Comparison of ENCODE assay signal across 8 cellular contexts in the genomic region with DNA sequence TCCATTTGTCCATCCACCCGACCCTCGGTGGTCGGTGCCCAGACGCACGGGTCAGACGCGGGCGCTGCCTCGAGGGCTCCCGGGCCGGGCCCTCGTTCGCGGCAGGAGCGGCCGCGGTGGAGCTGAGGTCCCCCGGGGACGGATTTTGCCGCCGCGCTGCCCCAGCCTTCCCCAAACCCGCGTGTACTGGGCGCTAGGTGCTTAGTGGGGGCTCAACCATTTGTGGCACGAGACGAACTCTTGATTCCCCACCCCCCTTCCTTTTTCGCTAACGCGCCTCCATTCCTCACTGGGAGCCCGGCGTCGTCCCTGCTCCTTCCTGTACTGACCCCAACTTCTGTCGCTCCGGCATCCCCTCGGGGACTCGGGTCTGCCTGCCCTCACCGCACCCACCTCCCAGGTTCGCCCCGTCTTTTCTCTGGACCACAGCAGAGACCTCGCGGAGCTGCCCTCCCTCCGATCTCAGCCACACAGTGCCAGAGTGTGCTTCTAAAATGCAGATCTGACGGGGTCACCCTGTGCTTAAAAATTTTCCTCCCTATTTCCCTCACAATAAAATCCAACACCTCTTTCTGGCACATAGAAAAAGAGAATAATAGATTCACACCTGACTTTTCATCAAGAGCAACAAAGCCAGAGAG. TPM values are rescaled to one million over a fixed set of nuclear protein-coding genes. Genes with fewer than 3 reads are reported as not detected.
DNase-seq lines count a peak whose midpoint lies in the region; ATAC-seq and TF ChIP-seq lines count a peak whose summit lies in the region.

No MANE protein-coding gene starts in this region.

- H3K4me3 ChIP-seq in BE2C (ENCODE audit: low read depth, low read length) = peak overlapping the region; percentile 59
- H3K4me3 ChIP-seq in astrocyte of the cerebellum (ENCODE audit: low read depth, low read length) = peak overlapping the region; percentile 50
- peak overlapping the region; percentile 42 for H3K4me3 ChIP-seq in lower leg skin (ENCODE audit: low read depth, poor library complexity, severe bottlenecking)
- H3K4me3 ChIP-seq in upper lobe of right lung = peak overlapping the region; percentile 80

- no peaks in the 10 kb centered on the region for H3K36me3 ChIP-seq in BE2C
- H3K36me3 ChIP-seq in upper lobe of right lung = no peaks in the 10 kb centered on the region

- peak overlapping the region; percentile 91 for H3K27ac ChIP-seq in upper lobe of right lung

- intact Hi-C loops in lower leg skin (cut with DNase I; ENCODE audit: low total_unique reads) = no loop called here
- intact Hi-C loops in upper lobe of right lung (cut with DNase I) = no loop called here

- H3K4me1 ChIP-seq in BE2C (no peaks in the 10 kb centered on the region), upper lobe of right lung (peaks cover 31% of the 10 kb centered on the region)

- 7% methylated on average over 43 to 44 of the region's 44 CpGs for WGBS in lower leg skin, 2 donors

- ATAC-seq in HG02610 (IDR thresholded peaks at IDR 0.05; ENCODE audit: unreplicated experiment) (peak; percentile 6), upper lobe of right lung (no peak), GM21526 (IDR thresholded peaks at IDR 0.05; ENCODE audit: low FRiP score, unreplicated experiment) (no peak)

- no peak for TF ChIP-seq POLR2A in lower leg skin (IDR thresholded peaks at IDR 0.05)

- H3K9me3 ChIP-seq in BE2C (no peaks in the 10 kb centered on the region), upper lobe of right lung (no peaks in the 10 kb centered on the region)

- H3K27me3 ChIP-seq in BE2C = peaks cover 48% of the 10 kb centered on the region
- H3K27me3 ChIP-seq in upper lobe of right lung = peaks cover 7% of the 10 kb centered on the region

- in situ Hi-C loops in astrocyte of the cerebellum (cut with HindIII; ENCODE audit: low sequenced_read_pairs) = no loop called here

- TF ChIP-seq CTCF in BE2C (IDR thresholded peaks at IDR 0.05; ENCODE audit: low read depth, low read length) (no peak), astrocyte of the cerebellum (IDR thresholded peaks at IDR 0.05; ENCODE audit: low read depth, low read length, missing control alignments) (no peak), lower leg skin (IDR thresholded peaks at IDR 0.05) (no peak), upper lobe of right lung (IDR thresholded peaks at IDR 0.05) (no peak)

- DNase-seq in BE2C (no peak), astrocyte of the cerebellum (ENCODE audit: low read depth) (no peak), lower leg skin (ENCODE audit: low spot score in 2 of 2) (no peak), upper lobe of right lung (peak; percentile 65), midbrain (lab: John Stamatoyannopoulos, UW) (no peak), SW480 (ENCODE audit: low spot score) (no peak)

RNA-seq across cellular contexts. Expression of a gene that starts 0.9 kb away (rescaled TPM):
- polyA plus RNA-seq in BE2C (2012; ENCODE audit: insufficient read depth, insufficient read length, low read depth) = not detected
- total RNA-seq in lower leg skin (100 to 1,000 TPM in 1 of 4 donors, 10 to 100 TPM in 3; 47.6 to 108 (median 64.8) TPM), upper lobe of right lung (62.7 TPM)

RNA-seq across cellular contexts. Expression of a gene that starts 56.3 kb away (rescaled TPM):
- not detected for polyA plus RNA-seq in BE2C (2012; ENCODE audit: insufficient read depth, insufficient read length, low read depth)
- total RNA-seq in lower leg skin (not detected), upper lobe of right lung (0.84 TPM)
